Comparison of ENCODE assay signal across 15 cellular contexts in genomic region chr5:22938373-22938772, GRCh38.
DNase-seq lines count a peak whose midpoint lies in the region; ATAC-seq, FAIRE-seq and TF ChIP-seq lines count a peak whose summit lies in the region.
"Had no signal": no experiment of that assay in that cellular context is flagged by ENCODE, and none has a peak within 500 bp of the region (broad histone marks: within the 10 kb centered on the region; RNA-seq: fewer than 3 reads in every experiment).

No MANE protein-coding gene starts in this region.

- H3K79me2 ChIP-seq in PC-3 (ENCODE audit: low read length), result no peaks in the 10 kb centered on the region
- no peaks in the 10 kb centered on the region for H3K79me2 ChIP-seq in K562 (ENCODE audit: control insufficient read depth, insufficient read depth, low read length)

- H3K27me3 ChIP-seq in PC-3 (ENCODE audit: low read length), result no peaks in the 10 kb centered on the region
- no peaks in the 10 kb centered on the region for H3K27me3 ChIP-seq in K562 (ENCODE audit: control insufficient read depth in 2 of 2, insufficient read depth in 2 of 2, low read length in 2 of 2)
- no peaks in the 10 kb centered on the region for H3K27me3 ChIP-seq in foreskin keratinocyte
- H3K27me3 ChIP-seq in H7 (ENCODE audit: control insufficient read depth, insufficient read depth, low read length), result no peaks in the 10 kb centered on the region
- H3K27me3 ChIP-seq: BLaER1 had no signal

- H3F3A ChIP-seq in PC-3 (ENCODE audit: low read length, unreplicated experiment), result no peaks in the 10 kb centered on the region

- H3K9ac ChIP-seq in PC-3 (ENCODE audit: low read length) (no peak overlapping the region), K562 (ENCODE audit: insufficient read depth in 1 of 2, low read depth in 2 of 2, low read length in 2 of 2) (no peak overlapping the region)
- H3K9ac ChIP-seq: BLaER1 had no signal

- 0% methylated on average over 4 of the region's 4 CpGs for WGBS in K562 (ENCODE audit: insufficient coverage, low coverage, missing lambda C conversion rate)

- ATAC-seq in PC-3 (peak; percentile 62), K562 (no peak), foreskin keratinocyte (peak; percentile 15), HG03135 (IDR thresholded peaks at IDR 0.05; ENCODE audit: unreplicated experiment) (no peak)
- ATAC-seq: GM23338 had no signal

- H3K9me2 ChIP-seq in PC-3 (replicated peaks; ENCODE audit: low read length), result no peaks in the 10 kb centered on the region

- H3K27ac ChIP-seq in PC-3 (ENCODE audit: low read length), result no peak overlapping the region
- no peak overlapping the region for H3K27ac ChIP-seq in K562 (ENCODE audit: extremely low read depth, low read depth, low read length)
- no peak overlapping the region for H3K27ac ChIP-seq in foreskin keratinocyte
- H3K27ac ChIP-seq: BLaER1 had no signal

- TF ChIP-seq EP300 in K562 (IDR thresholded peaks at IDR 0.05; ENCODE audit: low read length), result no peak

- intact Hi-C loops in PC-3 (cut with micrococcal nuclease), result no loop called here
- intact Hi-C loops in K562 (cut with micrococcal nuclease), result no loop called here

- peak; percentile 58 for FAIRE-seq in K562 (lab: Jason Lieb, UNC)
- FAIRE-seq: GM12892 had no signal

- TF ChIP-seq POLR2A in K562 (conservative IDR thresholded peaks at IDR 0.05), result no peak

- peak; percentile 24 for DNase-seq in PC-3
- no peak for DNase-seq in K562 (ENCODE audit: extremely low read depth in 1 of 4, low spot score in 3 of 4)
- DNase-seq in foreskin keratinocyte, result peak; percentile 8 to 28
- DNase-seq in A172 (ENCODE audit: low spot score), result no peak
- no peak for DNase-seq in H7
- no peak for DNase-seq in activated CD4-positive, alpha-beta T cell treated with anti-CD3 and anti-CD28 coated beads, Interleukin-2, amount 50 U/mL, for 1 hour
- DNase-seq: Caco-2; CD8-positive, alpha-beta memory T cell; DND-41; GDM1; H9 had no signal

- BruUV-seq in PC-3 (replicated peaks; lab: Mats Ljungman, UMichigan), result no TSS peak
- no TSS peak for BruUV-seq in K562 (replicated peaks; lab: Mats Ljungman, UMichigan)

- TF ChIP-seq RAD21 in K562 (CRISPR knock-in tag; conservative IDR thresholded peaks at IDR 0.05 in 1 of 2, IDR thresholded peaks at IDR 0.05 in 1 of 2), result no peak

- H2AFZ ChIP-seq in PC-3 (ENCODE audit: low read length) (no peak overlapping the region), K562 (ENCODE audit: low read depth, low read length) (no peak overlapping the region)
- H2AFZ ChIP-seq: GM23338 had no signal

- H3K36me3 ChIP-seq in PC-3 (ENCODE audit: low read depth, low read length), result no peaks in the 10 kb centered on the region
- no peaks in the 10 kb centered on the region for H3K36me3 ChIP-seq in K562 (ENCODE audit: control insufficient read depth, insufficient read depth, low read length)
- no peaks in the 10 kb centered on the region for H3K36me3 ChIP-seq in H7 (replicated peaks; ENCODE audit: control insufficient read depth, insufficient read depth, low read length)
- H3K36me3 ChIP-seq: BLaER1 had no signal

- CTCF ChIA-PET in PC-3 (lab: Charles Lee) (no interaction called here), K562 (lab: Yijun Ruan, JAX; ENCODE audit: low intra/inter-chr PET ratio) (no interaction called here)

- H3K9me1 ChIP-seq in K562 (ENCODE audit: control insufficient read depth, insufficient read depth, low read length), result no peaks in the 10 kb centered on the region

- H3K4me1 ChIP-seq in PC-3 (ENCODE audit: insufficient read depth, low read length) (peaks cover 5% of the 10 kb centered on the region; the same call in 1 of the 2 replicates), K562 (replicated peaks in 1 of 2; ENCODE audit: control insufficient read depth in 2 of 2, insufficient read depth in 2 of 2, low read length in 2 of 2) (no peaks in the 10 kb centered on the region), foreskin keratinocyte (no peaks in the 10 kb centered on the region)
- H3K4me1 ChIP-seq: Caco-2 had no signal

- in situ Hi-C loops in K562 (cut with MboI), result no loop called here

- no peaks in the 10 kb centered on the region for H4K20me1 ChIP-seq in PC-3 (ENCODE audit: low read length)
- no peaks in the 10 kb centered on the region for H4K20me1 ChIP-seq in K562 (replicated peaks; ENCODE audit: control insufficient read depth, insufficient read depth, low read length)
- H4K20me1 ChIP-seq: BLaER1 had no signal

- H3K9me3 ChIP-seq in PC-3 (ENCODE audit: low read length) (peaks cover 2% of the 10 kb centered on the region; the same call in 1 of the 2 replicates), K562 (replicated peaks; ENCODE audit: control insufficient read depth, insufficient read depth, low read depth, low read length) (no peaks in the 10 kb centered on the region)
- H3K9me3 ChIP-seq: Caco-2 had no signal

- TF ChIP-seq CTCF in PC-3 (conservative IDR thresholded peaks at IDR 0.05; ENCODE audit: low read depth, low read length), result no peak
- TF ChIP-seq CTCF in K562 (IDR thresholded peaks at IDR 0.05 in 2 of 3, conservative IDR thresholded peaks at IDR 0.05 in 1 of 3; ENCODE audit: insufficient read depth in 2 of 3, low read depth in 1 of 3, low read length in 3 of 3), result no peak
- TF ChIP-seq CTCF in foreskin keratinocyte (conservative IDR thresholded peaks at IDR 0.05), result no peak

- POLR2A ChIA-PET in PC-3 (lab: Charles Lee; ENCODE audit: unreplicated experiment) (no interaction called here), K562 (lab: Yijun Ruan, JAX) (no interaction called here)

- H3K4me3 ChIP-seq in PC-3 (ENCODE audit: low read length) (no peak overlapping the region), K562 (no peak overlapping the region), H7 (ENCODE audit: insufficient read depth, low read depth, low read length) (no peak overlapping the region)
- H3K4me3 ChIP-seq: BLaER1, GM23338 had no signal

- H3K4me2 ChIP-seq in PC-3 (ENCODE audit: low read length) (0 out of 2 replicates have a peak overlapping the region, but pooled peaks have one; percentile 11), K562 (ENCODE audit: insufficient read depth, low read length) (no peak overlapping the region)
- H3K4me2 ChIP-seq: BLaER1, GM23338 had no signal

TF ChIP-seq in K562, 482 proteins besides CTCF, POLR2A, EP300 and RAD21:
- TF ChIP-seq TCF7 (IDR thresholded peaks at IDR 0.05; ENCODE audit: borderline replicate concordance), result no peak
- TF ChIP-seq DACH1 (IDR thresholded peaks at IDR 0.05; ENCODE audit: partially characterized antibody), result peak; percentile 80

Comparison
In these comparisons a context has a peak if more than half of its experiments do, and no peak if none do; other contexts are left out.
1. ATAC-seq: peak in PC-3 (single experiment) and foreskin keratinocyte (single experiment); none in K562 (single experiment) and HG03135 (single experiment).
2. DNase-seq: peak in PC-3 (single experiment) and foreskin keratinocyte (2 of 2); none in K562 (0 of 4), A172 (single experiment), H7 (single experiment) and activated CD4-positive, alpha-beta T cell treated with anti-CD3 and anti-CD28 coated beads, Interleukin-2, amount 50 U/mL, for 1 hour (single experiment).